16 cellular contexts compared by ENCODE assay signal in genomic region chr3:32226875-32227500, GRCh38. TPM values are rescaled to one million over a fixed set of nuclear protein-coding genes. Genes with fewer than 3 reads are reported as not detected.
DNase-seq lines count a peak whose midpoint lies in the region; ATAC-seq, FAIRE-seq and TF ChIP-seq lines count a peak whose summit lies in the region.
"Had no signal": no experiment of that assay in that cellular context is flagged by ENCODE, and none has a peak within 500 bp of the region (broad histone marks: within the 10 kb centered on the region; RNA-seq: fewer than 3 reads in every experiment).

No MANE protein-coding gene starts in this region.

- H3K79me2 ChIP-seq in astrocyte (ENCODE audit: insufficient read depth, low read length), result no peaks in the 10 kb centered on the region

- no peak overlapping the region for H2AFZ ChIP-seq in astrocyte (ENCODE audit: low read depth, low read length)

- H3K27me3 ChIP-seq in astrocyte (ENCODE audit: insufficient read depth, low read length), result no peaks in the 10 kb centered on the region
- H3K27me3 ChIP-seq in stomach, result no peaks in the 10 kb centered on the region
- H3K27me3 ChIP-seq: BLaER1, gastroesophageal sphincter had no signal

- ATAC-seq in Right ventricle myocardium inferior, result no peak
- ATAC-seq: activated T-cell treated with anti-CD3 and anti-CD28 coated beads, Interleukin-2, amount 50 U/mL, for 4 hours; gastroesophageal sphincter; natural killer cell treated with Interleukin-12 subunit alpha and Interleukin-12 subunit beta and Interleukin-15 and Interleukin-18, amount 100 ng/mL, for 72 hours had no signal

- H3K4me2 ChIP-seq in astrocyte (ENCODE audit: low read length), result peak overlapping the region; percentile 66
- H3K4me2 ChIP-seq: BLaER1 had no signal

- 77 to 88% (median 82%) methylated on average over 2 of the region's 2 CpGs for WGBS in stomach, 5 donors

- peaks cover 12% of the 10 kb centered on the region for H3K4me1 ChIP-seq in astrocyte (ENCODE audit: insufficient read depth, low read length)
- no peaks in the 10 kb centered on the region for H3K4me1 ChIP-seq in stomach
- H3K4me1 ChIP-seq: gastroesophageal sphincter had no signal

- TF ChIP-seq POLR2A in stomach (IDR thresholded peaks at IDR 0.05), result no peak

- TF ChIP-seq EP300 in stomach (IDR thresholded peaks at IDR 0.05), result no peak

- TF ChIP-seq CTCF in astrocyte (IDR thresholded peaks at IDR 0.05; ENCODE audit: insufficient read depth, low read depth, low read length) (no peak), stomach (IDR thresholded peaks at IDR 0.05) (no peak)

- H3K9me3 ChIP-seq in astrocyte (ENCODE audit: insufficient read depth, low read depth, low read length), result peaks cover 4% of the 10 kb centered on the region
- no peaks in the 10 kb centered on the region for H3K9me3 ChIP-seq in stomach
- H3K9me3 ChIP-seq: gastroesophageal sphincter had no signal

- no peak overlapping the region for H3K9ac ChIP-seq in astrocyte (ENCODE audit: low read length)
- H3K9ac ChIP-seq: BLaER1 had no signal

- H3K36me3 Mint-ChIP-seq in astrocyte (ENCODE audit: low read depth, unreplicated experiment), result no peaks in the 10 kb centered on the region
- H3K36me3 Mint-ChIP-seq: natural killer cell treated with Interleukin-12 subunit alpha and Interleukin-12 subunit beta and Interleukin-15 and Interleukin-18, amount 100 ng/mL, for 72 hours had no signal

- no peaks in the 10 kb centered on the region for H3K36me3 ChIP-seq in astrocyte (ENCODE audit: insufficient read depth, low read length)
- H3K36me3 ChIP-seq in stomach, result no peaks in the 10 kb centered on the region
- H3K36me3 ChIP-seq: BLaER1, gastroesophageal sphincter had no signal

- H3K4me3 ChIP-seq in astrocyte (ENCODE audit: insufficient read depth, low read depth, low read length) (no peak overlapping the region), stomach (no peak overlapping the region)
- H3K4me3 ChIP-seq: BLaER1, gastroesophageal sphincter had no signal

- intact Hi-C loops in stomach (cut with DNase I; ENCODE audit: low total_unique reads) (no loop called here), Right ventricle myocardium inferior (cut with DNase I) (no loop called here)

- no peaks in the 10 kb centered on the region for H3K27me3 Mint-ChIP-seq in astrocyte (ENCODE audit: low read depth, unreplicated experiment)

- peaks cover 8% of the 10 kb centered on the region for H3K4me1 Mint-ChIP-seq in astrocyte (ENCODE audit: low read depth, unreplicated experiment)
- H3K4me1 Mint-ChIP-seq: central memory CD8-positive, alpha-beta T cell had no signal

- no peak for FAIRE-seq in astrocyte (lab: Jason Lieb, UNC)

- no peak overlapping the region for H3K4me3 Mint-ChIP-seq in astrocyte (ENCODE audit: unreplicated experiment)
- H3K4me3 Mint-ChIP-seq: activated T-cell treated with anti-CD3 and anti-CD28 coated beads, Interleukin-2, amount 50 U/mL, for 4 hours; central memory CD8-positive, alpha-beta T cell; natural killer cell treated with Interleukin-12 subunit alpha and Interleukin-12 subunit beta and Interleukin-15 and Interleukin-18, amount 100 ng/mL, for 72 hours had no signal

- no peaks in the 10 kb centered on the region for H4K20me1 ChIP-seq in astrocyte (ENCODE audit: insufficient read depth, low read length)
- H4K20me1 ChIP-seq: BLaER1 had no signal

- peaks cover 8% of the 10 kb centered on the region for H3K9me3 Mint-ChIP-seq in astrocyte (ENCODE audit: unreplicated experiment)
- H3K9me3 Mint-ChIP-seq: activated T-cell treated with anti-CD3 and anti-CD28 coated beads, Interleukin-2, amount 50 U/mL, for 4 hours; central memory CD8-positive, alpha-beta T cell; natural killer cell treated with Interleukin-12 subunit alpha and Interleukin-12 subunit beta and Interleukin-15 and Interleukin-18, amount 100 ng/mL, for 72 hours had no signal

- DNase-seq in AG08395 (ENCODE audit: low spot score), result peak; percentile 7
- peak; percentile 82 for DNase-seq in HT1080 (ENCODE audit: low read depth)
- DNase-seq in astrocyte (ENCODE audit: low read depth), result peak; percentile 78
- DNase-seq in hepatic stellate cell (ENCODE audit: low spot score), result peak; percentile 38
- no peak for DNase-seq in NK-92 (lab: John Stamatoyannopoulos, UW; ENCODE audit: unreplicated experiment)
- no peak for DNase-seq in NCI-H2107 (lab: John Stamatoyannopoulos, UW)
- DNase-seq in stomach, result no peak
- DNase-seq in Right ventricle myocardium inferior (ENCODE audit: missing footprints), result no peak
- DNase-seq: activated T-cell treated with anti-CD3 and anti-CD28 coated beads, Interleukin-2, amount 50 U/mL, for 4 hours; GDM1; NCI-H446 treated with DMSO at 0.1 percent for 48 hours; stimulated activated CD4-positive, alpha-beta T cell treated with anti-CD3 and anti-CD28 coated beads, Interleukin-12 subunit alpha, Interleukin-12 subunit beta, amount 100 ng/mL, for 4 hours had no signal

- peak overlapping the region; percentile 33 for H3K27ac ChIP-seq in astrocyte (ENCODE audit: low read depth, low read length)
- H3K27ac ChIP-seq in stomach, result no peak overlapping the region
- H3K27ac ChIP-seq: BLaER1, gastroesophageal sphincter had no signal

- H3K27ac Mint-ChIP-seq in astrocyte (ENCODE audit: unreplicated experiment), result no peak overlapping the region
- H3K27ac Mint-ChIP-seq: natural killer cell treated with Interleukin-12 subunit alpha and Interleukin-12 subunit beta and Interleukin-15 and Interleukin-18, amount 100 ng/mL, for 72 hours had no signal

RNA-seq across cellular contexts. Expression of gene CMTM8, which starts 11.5 kb away (rescaled TPM):
- 3.2 and 10.4 TPM in 2 replicates for total RNA-seq in HT1080 (2014; rRNA removed; shearing (Covaris generic))
- polyA plus RNA-seq in HT1080 (2015; cell fraction: cytosol; rRNA removed), result 10.0 and 11.2 TPM in 2 replicates
- polyA plus RNA-seq in HT1080 (2015; cell fraction: nucleus; rRNA removed), result 3.2 and 4.2 TPM in 2 replicates
- total RNA-seq in astrocyte (1.6 TPM in 2 replicates), stomach (1 to 10 TPM in 3 of 5 donors, not detected in 2; 1.3 to 5.2 (median 4.4) TPM), Right ventricle myocardium inferior (6.3 TPM)
- 1 to 10 TPM; 5.4 to 8.1 (median 6.9) TPM for polyA plus RNA-seq in stomach

Comparison
In these comparisons a context has a peak if more than half of its experiments do, and no peak if none do; other contexts are left out.
1. DNase-seq: peak in AG08395 (single experiment), HT1080 (single experiment), astrocyte (single experiment) and hepatic stellate cell (single experiment); none in NK-92 (single experiment), NCI-H2107 (single experiment), stomach (single experiment) and Right ventricle myocardium inferior (single experiment).